Comparison of ENCODE assay signal across 9 cellular contexts in the genomic region with DNA sequence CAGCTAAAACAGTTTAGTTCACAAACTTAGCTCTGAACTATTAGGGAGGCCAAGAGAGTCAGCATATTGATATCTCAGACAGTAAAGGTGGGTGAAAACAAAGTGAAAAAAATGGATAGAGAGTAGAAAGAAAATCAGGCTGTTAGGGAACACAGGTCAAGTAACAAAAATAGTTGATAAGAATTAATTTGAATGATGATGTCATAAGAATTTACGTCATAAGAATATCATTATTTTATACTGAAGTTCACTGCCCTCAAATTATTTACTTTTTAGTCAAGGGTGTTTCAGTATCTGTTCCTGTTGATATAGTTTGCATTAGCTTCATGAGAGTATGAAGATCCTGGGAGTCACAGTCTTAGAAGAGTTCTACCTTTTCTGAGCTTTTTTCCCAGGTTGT.
"Had no signal": no experiment of that assay in that cellular context is flagged by ENCODE, and none has a peak within 500 bp of the region (broad histone marks: within the 10 kb centered on the region; RNA-seq: fewer than 3 reads in every experiment).

No MANE protein-coding gene starts in this region.

- FAIRE-seq: H1, H54, HTR-8/SVneo had no signal

- DNase-seq: H9, HCEC 1CT, HFFc6, KBM-7 had no signal

- ATAC-seq: GM23338 had no signal

- H3K4me2 ChIP-seq: GM23338, KMS-11 had no signal

- H3K4me3 ChIP-seq: GM23338 had no signal

- H3K27ac ChIP-seq: KMS-11 had no signal

- H3K9ac ChIP-seq: KMS-11 had no signal

- H2AFZ ChIP-seq: GM23338 had no signal
